ENCODE assay signal across 42 cellular contexts in the genomic region with DNA sequence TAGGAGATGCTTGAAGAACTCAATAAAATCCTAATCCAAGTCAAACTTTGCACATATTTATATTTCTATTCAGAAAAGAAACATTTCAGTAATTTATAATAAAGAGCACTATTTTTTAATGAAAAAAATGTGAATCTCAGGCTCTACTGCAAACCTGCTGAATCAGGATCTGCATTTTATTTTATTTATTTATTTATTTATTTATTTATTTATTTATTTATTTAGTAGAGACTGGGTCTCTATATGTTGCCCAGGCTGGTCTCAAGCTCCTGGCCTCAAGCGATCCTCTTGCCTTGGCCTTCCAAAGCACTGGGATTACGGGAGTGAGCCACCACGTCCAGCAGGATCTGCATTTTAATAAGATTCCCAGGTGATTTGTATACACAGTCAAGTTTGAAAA. TPM values are rescaled to one million over a fixed set of nuclear protein-coding genes. Genes with fewer than 3 reads are reported as not detected.
"Had no signal": no experiment of that assay in that cellular context is flagged by ENCODE, and none has a peak within 500 bp of the region (broad histone marks: within the 10 kb centered on the region; RNA-seq: fewer than 3 reads in every experiment).

No MANE protein-coding gene starts in this region.

- H3K27me3 ChIP-seq: ascending aorta, body of pancreas, brain microvascular endothelial cell had no signal

- H3K27ac Mint-ChIP-seq: activated naive CD4-positive, alpha-beta T cell treated with anti-CD3 and anti-CD28 coated beads for 36 hours; activated naive CD4-positive, alpha-beta T cell treated with anti-CD3 and anti-CD28 coated beads, Interleukin-2, amount 10 ng/mL, durations not matched to agents 7 days and 5 days; activated naive CD4-positive, alpha-beta T cell treated with anti-CD3 and anti-CD28 coated beads, Interleukin-2, amount 50 U/mL, for 24 hours; activated naive CD4-positive, alpha-beta T cell treated with anti-CD3 and anti-CD28 coated beads, Interleukin-2, amount 50 U/mL, for 72 hours; activated naive CD8-positive, alpha-beta T cell; activated naive CD8-positive, alpha-beta T cell treated with anti-CD3 and anti-CD28 coated beads for 36 hours; activated naive CD8-positive, alpha-beta T cell treated with anti-CD3 and anti-CD28 coated beads, Interleukin-2, amount 10 ng/mL, durations not matched to agents 7 days and 5 days; activated naive CD8-positive, alpha-beta T cell treated with anti-CD3 and anti-CD28 coated beads, Interleukin-2, amount 50 U/mL, for 24 hours; activated T-cell treated with anti-CD3 and anti-CD28 coated beads, Interleukin-2, amount 50 U/mL, for 24 hours; activated T-cell treated with anti-CD3 and anti-CD28 coated beads, Interleukin-2, amount 50 U/mL, for 72 hours; activated T-helper 1 cell treated with anti-CD3 and anti-CD28 coated beads, Interleukin-12 subunit alpha, Interleukin-12 subunit beta, Interleukin-2, Interleukin-4 antibody, amounts not matched to agents 30 ng/mL and 10 ng/mL and 1 ng/mL, durations not matched to agents 14 hours and 24 hours and 36 hours; activated T-helper 17 cell treated with anti-CD3 and anti-CD28 coated beads, Interleukin-2, amount 50 U/mL, for 72 hours; activated T-helper 2 cell treated with anti-CD3 and anti-CD28 coated beads, Interferon-gamma antibody, Interleukin-2, Interleukin-4, amounts not matched to agents 10 μg/mL and 5 μg/mL and 100 μg/mL, durations not matched to agents 14 hours and 24 hours and 36 hours; brain had no signal

- H3K9me3 Mint-ChIP-seq: activated naive CD4-positive, alpha-beta T cell treated with anti-CD3 and anti-CD28 coated beads for 36 hours; activated naive CD4-positive, alpha-beta T cell treated with anti-CD3 and anti-CD28 coated beads, Interleukin-2, amount 10 ng/mL, durations not matched to agents 7 days and 5 days; activated naive CD4-positive, alpha-beta T cell treated with anti-CD3 and anti-CD28 coated beads, Interleukin-2, amount 50 U/mL, for 24 hours; activated naive CD4-positive, alpha-beta T cell treated with anti-CD3 and anti-CD28 coated beads, Interleukin-2, amount 50 U/mL, for 72 hours; activated naive CD8-positive, alpha-beta T cell treated with anti-CD3 and anti-CD28 coated beads for 36 hours; activated naive CD8-positive, alpha-beta T cell treated with anti-CD3 and anti-CD28 coated beads, Interleukin-2, amount 10 ng/mL, durations not matched to agents 7 days and 5 days; activated naive CD8-positive, alpha-beta T cell treated with anti-CD3 and anti-CD28 coated beads, Interleukin-2, amount 50 U/mL, for 24 hours; activated T-cell treated with anti-CD3 and anti-CD28 coated beads, Interleukin-2, amount 50 U/mL, for 24 hours; activated T-cell treated with anti-CD3 and anti-CD28 coated beads, Interleukin-2, amount 50 U/mL, for 4 hours; activated T-cell treated with anti-CD3 and anti-CD28 coated beads, Interleukin-2, amount 50 U/mL, for 72 hours; activated T-helper 1 cell treated with anti-CD3 and anti-CD28 coated beads, Interleukin-12 subunit alpha, Interleukin-12 subunit beta, Interleukin-2, Interleukin-4 antibody, amounts not matched to agents 30 ng/mL and 10 ng/mL and 1 ng/mL, durations not matched to agents 14 hours and 24 hours and 36 hours; activated T-helper 17 cell treated with anti-CD3 and anti-CD28 coated beads, Interleukin-2, amount 50 U/mL, for 72 hours; activated T-helper 2 cell treated with anti-CD3 and anti-CD28 coated beads, Interferon-gamma antibody, Interleukin-2, Interleukin-4, amounts not matched to agents 10 μg/mL and 5 μg/mL and 100 μg/mL, durations not matched to agents 14 hours and 24 hours and 36 hours; central memory CD8-positive, alpha-beta T cell had no signal

- DNase-seq: activated effector memory CD4-positive, alpha-beta T cell treated with anti-CD3 and anti-CD28 coated beads, Interleukin-2, amount 50 U/mL, for 16 hours; activated effector memory CD4-positive, alpha-beta T cell treated with Interleukin-2 at 50 U/mL for 16 hours; activated gamma-delta T cell; activated gamma-delta T cell treated with Interleukin-2 at 50 U/mL for 16 hours; activated naive CD4-positive, alpha-beta T cell; activated naive CD4-positive, alpha-beta T cell treated with anti-CD3 and anti-CD28 coated beads for 36 hours; activated naive CD4-positive, alpha-beta T cell treated with anti-CD3 and anti-CD28 coated beads, Interleukin-2, amount 10 ng/mL, durations not matched to agents 7 days and 5 days; activated naive CD4-positive, alpha-beta T cell treated with anti-CD3 and anti-CD28 coated beads, Interleukin-2, amount 50 U/mL, for 16 hours; activated naive CD4-positive, alpha-beta T cell treated with Interleukin-2 at 50 U/mL for 16 hours; activated naive CD8-positive, alpha-beta T cell treated with anti-CD3 and anti-CD28 coated beads for 36 hours; activated naive CD8-positive, alpha-beta T cell treated with anti-CD3 and anti-CD28 coated beads, Interleukin-2, amount 10 ng/mL, durations not matched to agents 7 days and 5 days; activated naive CD8-positive, alpha-beta T cell treated with anti-CD3 and anti-CD28 coated beads, Interleukin-2, amount 50 U/mL, for 24 hours; activated T-cell treated with anti-CD3 and anti-CD28 coated beads, Interleukin-2, amount 50 U/mL, for 24 hours; activated T-cell treated with anti-CD3 and anti-CD28 coated beads, Interleukin-2, amount 50 U/mL, for 4 hours; activated T-cell treated with anti-CD3 and anti-CD28 coated beads, Interleukin-2, amount 50 U/mL, for 48 hours; activated T-cell treated with anti-CD3 and anti-CD28 coated beads, Interleukin-2, amount 50 U/mL, for 72 hours; adrenal gland; amniotic stem cell; amygdala; aorta; body of pancreas; brain microvascular endothelial cell; caudate nucleus; central memory CD4-positive, alpha-beta T cell; cerebellar nuclear complex had no signal

- H3K36me3 ChIP-seq: adrenal gland, ascending aorta, brain microvascular endothelial cell, breast epithelium, cardiac muscle cell had no signal

- H3K4me3 ChIP-seq: adrenal gland, ascending aorta, body of pancreas, breast epithelium, cardiac muscle cell had no signal

- H3K27ac ChIP-seq: adrenal gland, ascending aorta, body of pancreas, brain microvascular endothelial cell, breast epithelium, cardiac muscle cell had no signal

- H3K4me1 ChIP-seq: adrenal gland, ascending aorta, breast epithelium had no signal

- H3K36me3 Mint-ChIP-seq: activated naive CD4-positive, alpha-beta T cell treated with anti-CD3 and anti-CD28 coated beads, Interleukin-2, amount 10 ng/mL, durations not matched to agents 7 days and 5 days; activated naive CD4-positive, alpha-beta T cell treated with anti-CD3 and anti-CD28 coated beads, Interleukin-2, amount 50 U/mL, for 24 hours; activated naive CD4-positive, alpha-beta T cell treated with anti-CD3 and anti-CD28 coated beads, Interleukin-2, amount 50 U/mL, for 72 hours; activated naive CD8-positive, alpha-beta T cell; activated naive CD8-positive, alpha-beta T cell treated with anti-CD3 and anti-CD28 coated beads for 36 hours; activated naive CD8-positive, alpha-beta T cell treated with anti-CD3 and anti-CD28 coated beads, Interleukin-2, amount 10 ng/mL, durations not matched to agents 7 days and 5 days; brain had no signal

- H3K9me3 ChIP-seq: adrenal gland, ascending aorta, body of pancreas, breast epithelium had no signal

- H3K4me3 Mint-ChIP-seq: activated naive CD4-positive, alpha-beta T cell treated with anti-CD3 and anti-CD28 coated beads for 36 hours; activated naive CD4-positive, alpha-beta T cell treated with anti-CD3 and anti-CD28 coated beads, Interleukin-2, amount 10 ng/mL, durations not matched to agents 7 days and 5 days; activated naive CD4-positive, alpha-beta T cell treated with anti-CD3 and anti-CD28 coated beads, Interleukin-2, amount 50 U/mL, for 24 hours; activated naive CD8-positive, alpha-beta T cell; activated naive CD8-positive, alpha-beta T cell treated with anti-CD3 and anti-CD28 coated beads for 36 hours; activated naive CD8-positive, alpha-beta T cell treated with anti-CD3 and anti-CD28 coated beads, Interleukin-2, amount 10 ng/mL, durations not matched to agents 7 days and 5 days; activated naive CD8-positive, alpha-beta T cell treated with anti-CD3 and anti-CD28 coated beads, Interleukin-2, amount 50 U/mL, for 24 hours; activated T-cell treated with anti-CD3 and anti-CD28 coated beads, Interleukin-2, amount 50 U/mL, for 24 hours; activated T-cell treated with anti-CD3 and anti-CD28 coated beads, Interleukin-2, amount 50 U/mL, for 4 hours; activated T-cell treated with anti-CD3 and anti-CD28 coated beads, Interleukin-2, amount 50 U/mL, for 72 hours; activated T-helper 1 cell treated with anti-CD3 and anti-CD28 coated beads, Interleukin-12 subunit alpha, Interleukin-12 subunit beta, Interleukin-2, Interleukin-4 antibody, amounts not matched to agents 30 ng/mL and 10 ng/mL and 1 ng/mL, durations not matched to agents 14 hours and 24 hours and 36 hours; activated T-helper 17 cell treated with anti-CD3 and anti-CD28 coated beads, Interleukin-2, amount 50 U/mL, for 72 hours; brain; central memory CD8-positive, alpha-beta T cell had no signal

- H3K27me3 Mint-ChIP-seq: activated naive CD4-positive, alpha-beta T cell treated with anti-CD3 and anti-CD28 coated beads, Interleukin-2, amount 50 U/mL, for 24 hours; activated naive CD8-positive, alpha-beta T cell had no signal

- ATAC-seq: activated naive CD4-positive, alpha-beta T cell treated with anti-CD3 and anti-CD28 coated beads, Interleukin-2, amount 50 U/mL, for 72 hours; activated naive CD8-positive, alpha-beta T cell treated with anti-CD3 and anti-CD28 coated beads, Interleukin-2, amount 50 U/mL, for 24 hours; activated T-cell treated with anti-CD3 and anti-CD28 coated beads, Interleukin-2, amount 50 U/mL, for 4 hours; activated T-cell treated with anti-CD3 and anti-CD28 coated beads, Interleukin-2, amount 50 U/mL, for 72 hours; activated T-helper 17 cell treated with anti-CD3 and anti-CD28 coated beads, Interleukin-2, amount 50 U/mL, for 72 hours; body of pancreas had no signal

- H3K4me1 Mint-ChIP-seq: activated naive CD8-positive, alpha-beta T cell treated with anti-CD3 and anti-CD28 coated beads, Interleukin-2, amount 10 ng/mL, durations not matched to agents 7 days and 5 days; activated naive CD8-positive, alpha-beta T cell treated with anti-CD3 and anti-CD28 coated beads, Interleukin-2, amount 50 U/mL, for 24 hours had no signal

- FAIRE-seq: bronchial epithelial cell had no signal

RNA-seq across cellular contexts. Expression of a gene that starts 16.0 kb away (rescaled TPM):
- total RNA-seq: activated naive CD4-positive, alpha-beta T cell treated with anti-CD3 and anti-CD28 coated beads for 36 hours; activated naive CD8-positive, alpha-beta T cell treated with anti-CD3 and anti-CD28 coated beads for 36 hours; activated naive CD8-positive, alpha-beta T cell treated with anti-CD3 and anti-CD28 coated beads, Interleukin-2, amount 10 ng/mL, durations not matched to agents 7 days and 5 days; activated T-cell treated with anti-CD3 and anti-CD28 coated beads, Interleukin-2, amount 50 U/mL, for 4 hours; activated T-cell treated with anti-CD3 and anti-CD28 coated beads, Interleukin-2, amount 50 U/mL, for 72 hours; activated T-helper 1 cell treated with anti-CD3 and anti-CD28 coated beads, Interleukin-12 subunit alpha, Interleukin-12 subunit beta, Interleukin-2, Interleukin-4 antibody, amounts not matched to agents 30 ng/mL and 10 ng/mL and 1 ng/mL, durations not matched to agents 14 hours and 24 hours and 36 hours; activated T-helper 2 cell treated with anti-CD3 and anti-CD28 coated beads, Interferon-gamma antibody, Interleukin-2, Interleukin-4, amounts not matched to agents 10 μg/mL and 5 μg/mL and 100 μg/mL, durations not matched to agents 14 hours and 24 hours and 36 hours; astrocyte; breast epithelium; cardiac muscle cell; cardiac septum; cerebellum; chondrocyte had no signal
- polyA plus RNA-seq: adipose tissue, adrenal gland, aorta had no signal
